Comparison of ENCODE assay signal across 8 cellular contexts in genomic region chr15:25790003-25790660, GRCh38.
A peak's percentile ranks its signal among the peaks of the same experiment; 100 is the strongest.
DNase-seq lines count a peak whose midpoint lies in the region; ATAC-seq and TF ChIP-seq lines count a peak whose summit lies in the region.

No MANE protein-coding gene starts in this region.

- no peaks in the 10 kb centered on the region for H3K9me3 ChIP-seq in right atrium auricular region

- H3K36me3 ChIP-seq in H7 (replicated peaks; ENCODE audit: control insufficient read depth, insufficient read depth, low read length) (no peaks in the 10 kb centered on the region), right atrium auricular region (no peaks in the 10 kb centered on the region)

- H3K4me1 ChIP-seq in right atrium auricular region: peaks cover 0 to 30% of the 10 kb centered on the region in 2 donors

- DNase-seq in H7 (peak; percentile 70), right atrium auricular region (ENCODE audit: low spot score) (peak; percentile 80), NCI-H226 (no peak), HuH-7.5 (ENCODE audit: low spot score) (no peak)
- DNase-seq in activated CD8-positive, alpha-beta memory T cell treated with anti-CD3 and anti-CD28 coated beads, Interleukin-2, amount 50 U/mL, for 48 hours: peak; percentile 64
- DNase-seq in stimulated activated CD4-positive, alpha-beta T cell treated with anti-CD3 and anti-CD28 coated beads, Interleukin-4, amount 100 ng/mL, for 1 hour: peak; percentile 16

- no peaks in the 10 kb centered on the region for H3K27me3 ChIP-seq in H7 (ENCODE audit: control insufficient read depth, insufficient read depth, low read length)
- H3K27me3 ChIP-seq in right atrium auricular region: no peaks in the 10 kb centered on the region

- H3K4me3 ChIP-seq in H7 (ENCODE audit: insufficient read depth, low read depth, low read length): no peak overlapping the region
- H3K4me3 ChIP-seq in right atrium auricular region: no peak overlapping the region

- TF ChIP-seq CTCF in right atrium auricular region (IDR thresholded peaks at IDR 0.05): no peak

- ATAC-seq in GM18498 (IDR thresholded peaks at IDR 0.05; ENCODE audit: unreplicated experiment): no peak
- ATAC-seq in HG02763 (IDR thresholded peaks at IDR 0.05; ENCODE audit: unreplicated experiment): no peak

- peak overlapping the region; percentile 29 to 82 for H3K27ac ChIP-seq in right atrium auricular region

Comparison
In these comparisons a context has a peak if more than half of its experiments do, and no peak if none do; other contexts are left out.
1. DNase-seq: peak in H7 (single experiment), activated CD8-positive, alpha-beta memory T cell treated with anti-CD3 and anti-CD28 coated beads, Interleukin-2, amount 50 U/mL, for 48 hours (single experiment), right atrium auricular region (single experiment) and stimulated activated CD4-positive, alpha-beta T cell treated with anti-CD3 and anti-CD28 coated beads, Interleukin-4, amount 100 ng/mL, for 1 hour (single experiment); none in NCI-H226 (single experiment) and HuH-7.5 (single experiment).